ENCODE assay signal across 8 cellular contexts in the genomic region with DNA sequence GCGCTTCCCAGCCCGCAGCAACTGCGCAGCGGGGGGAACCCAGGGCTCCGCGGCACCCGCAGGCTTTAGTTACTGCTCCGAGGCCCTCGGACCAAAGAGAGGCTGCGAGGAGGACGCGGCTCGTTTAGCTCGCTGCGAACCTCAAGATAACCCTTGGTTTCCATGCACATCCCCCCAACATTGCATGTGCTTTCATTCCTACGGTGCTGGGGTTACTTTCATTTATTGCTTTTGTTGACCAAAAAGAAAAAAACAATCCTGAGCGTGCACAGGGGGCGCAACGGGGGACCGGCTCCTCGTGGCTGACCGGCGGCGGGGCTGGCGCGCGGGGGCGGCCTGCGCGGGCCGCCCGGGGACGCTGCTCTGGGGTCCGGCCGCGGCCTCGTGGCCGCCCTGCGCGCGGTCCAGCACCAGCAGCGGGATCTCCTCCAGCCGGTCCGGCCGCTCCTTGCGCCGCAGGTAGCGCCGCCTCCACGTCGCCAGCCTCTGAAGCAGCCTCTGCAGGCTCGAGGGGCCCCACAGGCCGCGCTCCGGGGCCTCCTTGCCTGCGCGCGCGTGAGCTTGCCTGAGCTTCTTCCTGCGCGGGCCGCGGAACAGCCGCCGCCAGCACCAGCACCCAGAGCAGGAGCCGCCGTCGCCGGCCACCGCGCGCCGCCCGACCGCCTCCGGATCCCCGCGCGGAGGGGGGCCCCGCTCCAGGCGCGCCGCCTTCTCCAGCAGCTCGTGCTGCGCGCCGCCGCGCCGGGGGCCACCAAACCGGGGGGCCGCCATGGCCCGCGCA.
DNase-seq lines count a peak whose midpoint lies in the region; ATAC-seq lines count a peak whose summit lies in the region.

No MANE protein-coding gene starts in this region.

- peak overlapping the region; percentile 82 for H3K27ac ChIP-seq in HUES48 (ENCODE audit: low read depth, low read length)

- ATAC-seq in esophagus mucosa (peak; percentile 56), GM21619 (IDR thresholded peaks at IDR 0.05; ENCODE audit: unreplicated experiment) (no peak)

- peaks cover 13% of the 10 kb centered on the region for H3K27me3 ChIP-seq in HUES48 (ENCODE audit: control insufficient read depth, insufficient read depth, low read length)

- peak overlapping the region; percentile 57 for H3K4me3 ChIP-seq in HUES48 (ENCODE audit: low read depth, low read length)

- no peaks in the 10 kb centered on the region for H3K36me3 ChIP-seq in HUES48 (ENCODE audit: control insufficient read depth, insufficient read depth, low read length)

- peak overlapping the region; percentile 52 for H3K9ac ChIP-seq in HUES48 (ENCODE audit: low read depth, low read length)

- peaks cover 9% of the 10 kb centered on the region for H3K4me1 ChIP-seq in HUES48 (ENCODE audit: control insufficient read depth, insufficient read depth, low read length)

- H3K9me3 ChIP-seq in HUES48 (ENCODE audit: control insufficient read depth, insufficient read depth, low read length), result no peaks in the 10 kb centered on the region

- peak; percentile 21 for DNase-seq in DMS114 treated with DMSO at 0.1 percent for 48 hours (lab: John Stamatoyannopoulos, UW; ENCODE audit: unreplicated experiment)
- DNase-seq in activated CD4-positive, alpha-beta T cell treated with anti-CD3 and anti-CD28 coated beads, Interleukin-2, amount 50 U/mL, for 48 hours, result peak; percentile 15 to 31
- DNase-seq in midbrain (lab: John Stamatoyannopoulos, UW), result peak; percentile 25
- peak; percentile 35 for DNase-seq in superior temporal gyrus (ENCODE audit: extremely low spot score)
- DNase-seq in stimulated activated naive CD4-positive, alpha-beta T cell treated with Interleukin-2 at 50 U/mL for 16 hours (lab: John Stamatoyannopoulos, UW), result no peak
